ENCODE assay signal across 8 cellular contexts in genomic region chr11:65261591-65262380, GRCh38. TPM values are rescaled to one million over a fixed set of nuclear protein-coding genes. Genes with fewer than 3 reads are reported as not detected.
DNase-seq lines count a peak whose midpoint lies in the region; ATAC-seq, FAIRE-seq and TF ChIP-seq lines count a peak whose summit lies in the region.

POLA2 (plus strand) TSS chr11:65261962; CDS start chr11:65262293, 331 bp downstream.

- POLR2A ChIA-PET in T-cell (lab: Charles Lee), result interaction anchor here (0.5 to 0.8 kb wide), 6 partner anchors 10 to 789 kb away, joined by 3 to 9 read pairs (median 4); no protein-coding TSS in a partner anchor

- H3K4me1 Mint-ChIP-seq in T-cell, result peaks cover 33 to 53% (median 49%) of the 10 kb centered on the region in 3 donors

- H3K36me3 ChIP-seq in heart left ventricle, result peaks cover 0 to 9% (median under 1%) of the 10 kb centered on the region in 9 donors
- H3K36me3 ChIP-seq in upper lobe of left lung, result peaks cover 0 to 1% (median 0%) of the 10 kb centered on the region in 4 donors

- H3K9me3 ChIP-seq in heart left ventricle, result no peaks in the 10 kb centered on the region
- no peaks in the 10 kb centered on the region for H3K9me3 ChIP-seq in upper lobe of left lung

- WGBS in adipose tissue, 3 donors, result 0 to 1% (median 0%) methylated on average over 66 of the region's 66 CpGs
- 0 to 1% (median 1%) methylated on average over 51 to 66 of the region's 66 CpGs for WGBS in heart left ventricle, 4 donors
- WGBS in upper lobe of left lung, 2 donors, result 0% methylated on average over 6 to 50 of the region's 66 CpGs

- CTCF ChIA-PET in T-cell (lab: Charles Lee), result interaction anchor here in 1 of 2 donors (0.6 to 1.7 kb wide), 4 partner anchors 13 to 67 kb away, joined by 3 to 8 read pairs (median 4); partner anchors contain the start of gene CDC42EP2

- H3K4me3 ChIP-seq in heart left ventricle (peak within 1 kb of the TSS; percentile 57 to 85 (median 76)), upper lobe of left lung (peak within 1 kb of the TSS; percentile 42 to 82 (median 72))

- H3K27me3 Mint-ChIP-seq in T-cell, result no peaks in the 10 kb centered on the region

- peak within 1 kb of the TSS; percentile 92 to 94 for H3K27ac Mint-ChIP-seq in T-cell

- DNase-seq in GM12892 (ENCODE audit: insufficient read length) (peak; percentile 91), NCI-H146 (lab: John Stamatoyannopoulos, UW) (peak; percentile 96), T-cell (peak; percentile 90 to 96 (median 94)), heart left ventricle (peak; percentile 95 to 98 (median 95)), posterior cingulate gyrus (peak; percentile 87 to 98 (median 90)), upper lobe of left lung (peak; percentile 92 to 100)

- ATAC-seq in HG02852 (IDR thresholded peaks at IDR 0.05; ENCODE audit: unreplicated experiment) (peak; percentile 79), T-cell (replicated peaks in 1 of 4) (peak; percentile 87 to 88 (median 88)), heart left ventricle (peak; percentile 93 to 98 (median 96)), upper lobe of left lung (ENCODE audit: low FRiP score in 2 of 2) (peak; percentile 96 to 98)

- H3K27me3 ChIP-seq in heart left ventricle, result no peaks in the 10 kb centered on the region
- no peaks in the 10 kb centered on the region for H3K27me3 ChIP-seq in upper lobe of left lung

- no peaks in the 10 kb centered on the region for H3K9me3 Mint-ChIP-seq in T-cell

- H3K4me3 Mint-ChIP-seq in T-cell, result peak within 1 kb of the TSS; percentile 82 to 90 (median 86)

- peak; percentile 100 for FAIRE-seq in GM12892 (lab: Jason Lieb, UNC)

- no peaks in the 10 kb centered on the region for H3K36me3 Mint-ChIP-seq in T-cell

- peak; percentile 97 for TF ChIP-seq POLR2A in GM12892 (IDR thresholded peaks at IDR 0.05; ENCODE audit: low read depth, low read length)
- peak; percentile 69 to 89 for TF ChIP-seq POLR2A in heart left ventricle (IDR thresholded peaks at IDR 0.05)
- peak in 3 of 4 donors; percentile 75 to 92 (median 75) for TF ChIP-seq POLR2A in upper lobe of left lung (IDR thresholded peaks at IDR 0.05)

- H3K4me1 ChIP-seq in heart left ventricle, result peaks cover 0 to 21% (median 11%) of the 10 kb centered on the region in 12 donors
- peaks cover 12 to 29% (median 13%) of the 10 kb centered on the region in 4 donors for H3K4me1 ChIP-seq in upper lobe of left lung

- TF ChIP-seq CTCF in heart left ventricle (IDR thresholded peaks at IDR 0.05) (no peak), upper lobe of left lung (IDR thresholded peaks at IDR 0.05) (peak in 1 of 6 experiments; percentile 25)

- TF ChIP-seq EP300 in upper lobe of left lung (IDR thresholded peaks at IDR 0.05), result no peak

- H3K27ac ChIP-seq in adipose tissue (ENCODE audit: low read depth, low read length), result peak within 1 kb of the TSS; percentile 62
- H3K27ac ChIP-seq in heart left ventricle, result peak within 1 kb of the TSS; percentile 71 to 96 (median 92)
- peak within 1 kb of the TSS; percentile 87 to 93 (median 90) for H3K27ac ChIP-seq in upper lobe of left lung

- intact Hi-C loops in heart left ventricle (cut with DNase I) (loop anchor here in 1 of 10 donors (5.0 kb wide), 1 partner anchor 71 kb away; the partner anchor contains the start of gene DPF2), posterior cingulate gyrus (cut with DNase I) (no loop called here)

RNA-seq across cellular contexts. Expression of gene POLA2, which starts in this region (rescaled TPM):
- 43.0 TPM for polyA plus RNA-seq in GM12892 (2012; ENCODE audit: missing spikeins)
- 10 to 100 TPM; 15.1 to 24.2 (median 20.4) TPM for total RNA-seq in T-cell
- 1 to 10 TPM; 2.3 to 5.4 (median 3.0) TPM for polyA plus RNA-seq in adipose tissue
- 1 to 10 TPM; 3.2 to 9.0 (median 4.2) TPM for total RNA-seq in heart left ventricle
- polyA plus RNA-seq in heart left ventricle, result 1 to 10 TPM; 4.3 to 6.7 TPM
- 10 to 100 TPM in 3 of 6 donors, 1 to 10 TPM in 3; 6.0 to 19.9 (median 8.7) TPM for total RNA-seq in upper lobe of left lung

Comparison
In these comparisons a context has a peak if more than half of its experiments do, and no peak if none do; other contexts are left out.
1. Peak in every context shown above with its lines: DNase-seq, ATAC-seq, H3K4me3 ChIP-seq and H3K27ac ChIP-seq.